Comparison of ENCODE assay signal across 25 cellular contexts in genomic region chr14:37145395-37145794, GRCh38. TPM values are rescaled to one million over a fixed set of nuclear protein-coding genes. Genes with fewer than 3 reads are reported as not detected.
DNase-seq lines count a peak whose midpoint lies in the region; ATAC-seq and TF ChIP-seq lines count a peak whose summit lies in the region.
"Had no signal": no experiment of that assay in that cellular context is flagged by ENCODE, and none has a peak within 500 bp of the region (broad histone marks: within the 10 kb centered on the region; RNA-seq: fewer than 3 reads in every experiment).

No MANE protein-coding gene starts in this region.

- BruUV-seq in PC-3 (replicated peaks; lab: Mats Ljungman, UMichigan) = no TSS peak

- no peaks in the 10 kb centered on the region for H3K9me2 ChIP-seq in PC-3 (replicated peaks; ENCODE audit: low read length)

- H3F3A ChIP-seq in PC-3 (ENCODE audit: low read length, unreplicated experiment) (no peaks in the 10 kb centered on the region), neural progenitor cell (ENCODE audit: low read depth) (no peaks in the 10 kb centered on the region)

- H3K36me3 ChIP-seq in PC-3 (ENCODE audit: low read depth, low read length) (no peaks in the 10 kb centered on the region), neural progenitor cell (no peaks in the 10 kb centered on the region)
- H3K36me3 ChIP-seq: BLaER1 treated with 17β-estradiol and CSF1 and Interleukin-3, amounts not matched to agents 10 nM and 100 nM; spleen; tibial nerve had no signal

- H3K4me3 ChIP-seq in PC-3 (ENCODE audit: low read length) = no peak overlapping the region
- H3K4me3 ChIP-seq in fibroblast of mammary gland (ENCODE audit: control insufficient read depth, low read depth, low read length) = no peak overlapping the region
- H3K4me3 ChIP-seq in neural progenitor cell = no peak overlapping the region
- H3K4me3 ChIP-seq: A549; BLaER1 treated with 17β-estradiol and CSF1 and Interleukin-3, amounts not matched to agents 10 nM and 100 nM; spleen; tibial nerve had no signal

- no peaks in the 10 kb centered on the region for H4K20me1 ChIP-seq in PC-3 (ENCODE audit: low read length)
- no peaks in the 10 kb centered on the region for H4K20me1 ChIP-seq in neural progenitor cell (ENCODE audit: low read depth)
- H4K20me1 ChIP-seq: BLaER1 treated with 17β-estradiol and CSF1 and Interleukin-3, amounts not matched to agents 10 nM and 100 nM had no signal

- intact Hi-C loops in PC-3 (cut with micrococcal nuclease) (loop anchor here (5.0 kb wide), 1 partner anchor 538 kb away; no protein-coding TSS in a partner anchor), sciatic nerve (cut with DNase I) (no loop called here)

- H3K9me3 ChIP-seq in PC-3 (ENCODE audit: low read length) (no peaks in the 10 kb centered on the region), neural progenitor cell (ENCODE audit: low read depth) (no peaks in the 10 kb centered on the region)
- H3K9me3 ChIP-seq: A549; BLaER1 treated with 17β-estradiol and CSF1 and Interleukin-3, amounts not matched to agents 10 nM and 100 nM; spleen; tibial nerve had no signal

- H3K4me1 ChIP-seq in PC-3 (ENCODE audit: insufficient read depth, low read length) = peaks cover 32% of the 10 kb centered on the region
- no peaks in the 10 kb centered on the region for H3K4me1 ChIP-seq in neural progenitor cell
- H3K4me1 ChIP-seq: A549 had no signal

- H3K79me2 ChIP-seq in PC-3 (ENCODE audit: low read length) (no peaks in the 10 kb centered on the region), neural progenitor cell (ENCODE audit: low read depth) (no peaks in the 10 kb centered on the region)

- H3K27ac ChIP-seq in PC-3 (ENCODE audit: low read length) (peak overlapping the region; percentile 11; the same call in 1 of the 2 replicates), neural progenitor cell (no peak overlapping the region)
- H3K27ac ChIP-seq: A549, epithelial cell of prostate, KMS-11, spleen, tibial nerve had no signal

- TF ChIP-seq CTCF in PC-3 (conservative IDR thresholded peaks at IDR 0.05; ENCODE audit: low read depth, low read length) (no peak), fibroblast of mammary gland (conservative IDR thresholded peaks at IDR 0.05; ENCODE audit: control insufficient read depth, insufficient read depth, low read depth, low read length) (no peak), GM10266 (IDR thresholded peaks at IDR 0.05; ENCODE audit: control insufficient read depth, insufficient read depth, low read depth, missing control alignments) (no peak), neural progenitor cell (IDR thresholded peaks at IDR 0.05) (no peak)

- POLR2A ChIA-PET in PC-3 (lab: Charles Lee; ENCODE audit: unreplicated experiment) = interaction anchor here (0.7 kb wide), 1 partner anchor 487 kb away, joined by 4 read pairs; no protein-coding TSS in a partner anchor

- H2AFZ ChIP-seq in PC-3 (ENCODE audit: low read length) = no peak overlapping the region
- no peak overlapping the region for H2AFZ ChIP-seq in neural progenitor cell (replicated peaks)

- H3K27me3 ChIP-seq in PC-3 (ENCODE audit: low read length) (no peaks in the 10 kb centered on the region), neural progenitor cell (no peaks in the 10 kb centered on the region)
- H3K27me3 ChIP-seq: BLaER1 treated with 17β-estradiol and CSF1 and Interleukin-3, amounts not matched to agents 10 nM and 100 nM; spleen; tibial nerve had no signal

- DNase-seq in AG08395 (ENCODE audit: low spot score) (peak; percentile 6), H4 (ENCODE audit: low spot score) (peak; percentile 40), PC-3 (peak; percentile 80), fibroblast of mammary gland (ENCODE audit: low read depth) (peak; percentile 30), GM10266 (ENCODE audit: extremely low spot score) (no peak), neural progenitor cell (ENCODE audit: low spot score) (no peak), sciatic nerve (ENCODE audit: low spot score) (no peak)
- DNase-seq in activated naive CD4-positive, alpha-beta T cell (lab: John Stamatoyannopoulos, UW) = no peak
- DNase-seq: Calu3, cerebellar nuclear complex, GOT3, NCI-H187 treated with DMSO at 0.1 percent for 48 hours, RPMI8226, spleen, T-helper 9 cell had no signal

- no peaks in the 10 kb centered on the region for H3K4me1 Mint-ChIP-seq in neural progenitor cell
- H3K4me1 Mint-ChIP-seq: activated T-helper 17 cell treated with anti-CD3 and anti-CD28 coated beads, Interleukin-2, amount 50 U/mL, for 72 hours had no signal

- no peaks in the 10 kb centered on the region for H3K27me3 Mint-ChIP-seq in neural progenitor cell (ENCODE audit: insufficient read depth, low read depth)
- H3K27me3 Mint-ChIP-seq: activated naive CD8-positive, alpha-beta T cell; activated T-helper 17 cell treated with anti-CD3 and anti-CD28 coated beads, Interleukin-2, amount 50 U/mL, for 72 hours; stimulated activated naive CD8-positive, alpha-beta T cell treated with anti-CD3 and anti-CD28 coated beads, Interleukin-15, Interleukin-2, amounts not matched to agents 100 ng/mL and 50 ng/mL, for 24 hours had no signal

- no peaks in the 10 kb centered on the region for H3K9me3 Mint-ChIP-seq in neural progenitor cell
- H3K9me3 Mint-ChIP-seq: activated T-helper 17 cell treated with anti-CD3 and anti-CD28 coated beads, Interleukin-2, amount 50 U/mL, for 72 hours; stimulated activated naive CD8-positive, alpha-beta T cell treated with anti-CD3 and anti-CD28 coated beads, Interleukin-15, Interleukin-2, amounts not matched to agents 100 ng/mL and 50 ng/mL, for 24 hours; WTC11 had no signal

- CTCF ChIA-PET in PC-3 (lab: Charles Lee) = interaction anchor here (0.5 to 1.0 kb wide), 3 partner anchors 28 to 771 kb away, joined by 3 to 8 read pairs (median 7); no protein-coding TSS in a partner anchor

- H3K4me3 Mint-ChIP-seq in neural progenitor cell = no peak overlapping the region
- H3K4me3 Mint-ChIP-seq: activated naive CD8-positive, alpha-beta T cell; activated T-helper 17 cell treated with anti-CD3 and anti-CD28 coated beads, Interleukin-2, amount 50 U/mL, for 72 hours; stimulated activated naive CD8-positive, alpha-beta T cell treated with anti-CD3 and anti-CD28 coated beads, Interleukin-15, Interleukin-2, amounts not matched to agents 100 ng/mL and 50 ng/mL, for 24 hours; WTC11 had no signal

- ATAC-seq in PC-3 = peak; percentile 24
- no peak for ATAC-seq in sciatic nerve
- ATAC-seq: A549; activated T-helper 17 cell treated with anti-CD3 and anti-CD28 coated beads, Interleukin-2, amount 50 U/mL, for 72 hours; WTC11 had no signal

- no peak overlapping the region for H3K27ac Mint-ChIP-seq in neural progenitor cell
- H3K27ac Mint-ChIP-seq: activated naive CD8-positive, alpha-beta T cell; activated T-helper 17 cell treated with anti-CD3 and anti-CD28 coated beads, Interleukin-2, amount 50 U/mL, for 72 hours; stimulated activated naive CD8-positive, alpha-beta T cell treated with anti-CD3 and anti-CD28 coated beads, Interleukin-15, Interleukin-2, amounts not matched to agents 100 ng/mL and 50 ng/mL, for 24 hours; WTC11 had no signal

- H3K4me2 ChIP-seq in PC-3 (ENCODE audit: low read length) = peak overlapping the region; percentile 25; the same call in 1 of the 2 replicates
- H3K4me2 ChIP-seq in neural progenitor cell = no peak overlapping the region
- H3K4me2 ChIP-seq: A549; BLaER1 treated with 17β-estradiol and CSF1 and Interleukin-3, amounts not matched to agents 10 nM and 100 nM; KMS-11 had no signal

- H3K9ac ChIP-seq in PC-3 (ENCODE audit: low read length) = no peak overlapping the region
- no peak overlapping the region for H3K9ac ChIP-seq in neural progenitor cell
- H3K9ac ChIP-seq: BLaER1 treated with 17β-estradiol and CSF1 and Interleukin-3, amounts not matched to agents 10 nM and 100 nM; KMS-11 had no signal

- H3K36me3 Mint-ChIP-seq in neural progenitor cell = no peaks in the 10 kb centered on the region
- H3K36me3 Mint-ChIP-seq: activated naive CD8-positive, alpha-beta T cell; WTC11 had no signal

RNA-seq across cellular contexts. Expression of gene SLC25A21, which starts 27.0 kb away (rescaled TPM):
- not detected in 2 replicates for total RNA-seq in H4 (2014; rRNA removed; shearing (Covaris generic))
- 0.87 and 1.0 TPM in 2 replicates for total RNA-seq in PC-3 (2014; rRNA removed)
- total RNA-seq in neural progenitor cell (ENCODE audit: low replicate concordance) = 5.3 and 6.4 TPM in 2 replicates
- 1.4 TPM for total RNA-seq in sciatic nerve
- total RNA-seq: activated T-helper 17 cell treated with anti-CD3 and anti-CD28 coated beads, Interleukin-2, amount 50 U/mL, for 72 hours; HT-29 had no signal

RNA-seq across cellular contexts. Expression of gene MIPOL1, which starts 52.3 kb away (rescaled TPM):
- 0.06 TPM in 1 of 2 replicates, not detected in the other for total RNA-seq in H4 (2014; rRNA removed; shearing (Covaris generic))
- 14.2 and 22.5 TPM in 2 replicates for total RNA-seq in PC-3 (2014; rRNA removed)
- total RNA-seq in neural progenitor cell (ENCODE audit: low replicate concordance) = 13.8 and 18.4 TPM in 2 replicates
- 25.8 TPM for total RNA-seq in sciatic nerve

Comparison
In these comparisons a context has a peak if more than half of its experiments do, and no peak if none do; other contexts are left out.
1. DNase-seq: peak in AG08395 (single experiment), H4 (single experiment), PC-3 (single experiment) and fibroblast of mammary gland (single experiment); none in activated naive CD4-positive, alpha-beta T cell (0 of 4), GM10266 (single experiment), neural progenitor cell (single experiment) and sciatic nerve (single experiment).
2. RNA of gene MIPOL1, which starts 52.3 kb away (total RNA-seq): 25.8 TPM in sciatic nerve (single experiment), 14.2 to 22.5 TPM in PC-3 and 13.8 to 18.4 TPM in neural progenitor cell; 0.06 TPM in H4; every median in the first group is over 10 times any median in the second.